Comparison of ENCODE assay signal across 7 cellular contexts in the genomic region with DNA sequence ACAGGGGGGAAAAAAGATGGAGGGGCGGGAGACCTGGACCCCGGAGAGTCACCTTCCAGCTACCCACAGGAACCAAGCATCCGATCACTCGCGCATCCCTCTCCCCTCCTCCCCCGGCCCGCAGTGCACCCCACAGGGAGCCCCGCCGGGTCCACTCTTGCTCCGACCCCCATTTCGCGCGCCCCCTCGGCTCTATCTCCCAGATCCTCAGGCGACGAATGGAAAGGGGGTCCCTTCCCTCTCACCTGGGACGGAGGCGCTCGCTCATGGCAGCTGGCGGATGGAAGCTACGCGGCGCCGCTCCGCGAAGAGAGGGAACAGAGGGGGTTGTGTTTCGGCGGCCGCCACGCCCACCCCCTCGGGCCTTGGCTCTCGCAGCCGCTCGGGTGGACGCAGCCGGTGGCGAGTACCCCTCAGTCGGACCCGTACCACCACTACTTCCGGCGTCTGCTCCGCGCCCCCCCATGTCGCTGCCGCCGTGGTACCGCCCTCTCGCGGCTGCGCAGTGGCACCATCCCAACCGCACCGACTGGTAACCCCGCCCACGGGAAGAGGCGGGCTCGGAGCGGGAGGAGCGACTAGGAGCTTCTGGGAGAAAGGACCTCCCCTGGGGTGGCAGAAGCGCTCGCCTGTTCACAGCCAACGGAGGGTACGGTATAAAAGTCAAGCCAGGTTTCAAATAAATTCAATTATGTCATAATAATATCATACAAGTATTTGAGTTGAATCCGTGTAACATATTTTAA. TPM values are rescaled to one million over a fixed set of nuclear protein-coding genes. Genes with fewer than 3 reads are reported as not detected.
A peak's percentile ranks its signal among the peaks of the same experiment; 100 is the strongest.
DNase-seq lines count a peak whose midpoint lies in the region; ATAC-seq, FAIRE-seq and TF ChIP-seq lines count a peak whose summit lies in the region.

No MANE protein-coding gene starts in this region.

- peak; percentile 91 for FAIRE-seq in GM18507 (lab: Jason Lieb, UNC)

- H3K36me3 ChIP-seq in hepatocyte (replicated peaks; ENCODE audit: insufficient read depth, low read depth): no peaks in the 10 kb centered on the region

- H3K9me2 ChIP-seq in hepatocyte (replicated peaks; ENCODE audit: insufficient read depth): no peaks in the 10 kb centered on the region

- H2AFZ ChIP-seq in hepatocyte: peak overlapping the region; percentile 67

- peak; percentile 71 for ATAC-seq in HG02973 (IDR thresholded peaks at IDR 0.05; ENCODE audit: unreplicated experiment)

- WGBS in hepatocyte (ENCODE audit: low lambda C conversion rate, missing lambda C conversion rate): under 1% methylated on average over 54 of the region's 63 CpGs

- H3K4me2 ChIP-seq in hepatocyte: peak overlapping the region; percentile 92

- DNase-seq in GM18507 (ENCODE audit: extremely low spot score, insufficient read length, low read depth): peak; percentile 97
- DNase-seq in NCI-H2029 (lab: John Stamatoyannopoulos, UW): peak; percentile 87
- peak; percentile 93 for DNase-seq in T-helper 9 cell
- DNase-seq in astrocyte of the hippocampus (ENCODE audit: low read depth, low spot score): peak; percentile 98
- DNase-seq in hepatocyte (ENCODE audit: low spot score): peak; percentile 98
- peak; percentile 82 for DNase-seq in renal cortical epithelial cell (ENCODE audit: low read depth)

- peaks cover 7% of the 10 kb centered on the region for H3K4me1 ChIP-seq in hepatocyte (ENCODE audit: insufficient read depth)

- peaks cover 4% of the 10 kb centered on the region for H4K20me1 ChIP-seq in hepatocyte (ENCODE audit: insufficient read depth, poor library complexity, severe bottlenecking)

- no peak for TF ChIP-seq CTCF in hepatocyte (IDR thresholded peaks at IDR 0.05; ENCODE audit: poor library complexity)

- H3K4me3 ChIP-seq in hepatocyte: peak overlapping the region; percentile 70

- H3K27me3 ChIP-seq in hepatocyte: no peaks in the 10 kb centered on the region

- peaks cover 73% of the 10 kb centered on the region for H3K79me2 ChIP-seq in hepatocyte

- no peaks in the 10 kb centered on the region for H3K9me3 ChIP-seq in hepatocyte (ENCODE audit: low read depth)

- peak overlapping the region; percentile 76 for H3K27ac ChIP-seq in hepatocyte

RNA-seq across cellular contexts. Expression of gene CPSF4L, which starts 29.7 kb away (rescaled TPM):
- total RNA-seq in hepatocyte (not detected in 2 replicates), renal cortical epithelial cell (not detected in 2 replicates)
- polyA plus RNA-seq in hepatocyte: 0.34 TPM in 1 of 2 replicates, not detected in the other

RNA-seq across cellular contexts. Expression of gene COG1, which starts 39.2 kb away (rescaled TPM):
- total RNA-seq in hepatocyte: 19.6 and 22.0 TPM in 2 replicates
- 24.9 and 26.8 TPM in 2 replicates for polyA plus RNA-seq in hepatocyte
- total RNA-seq in renal cortical epithelial cell: 12.0 and 25.2 TPM in 2 replicates

Comparison
In these comparisons a context has a peak if more than half of its experiments do, and no peak if none do; other contexts are left out.
1. Peak in every context shown above with its lines: DNase-seq, ATAC-seq, H3K4me3 ChIP-seq and H3K27ac ChIP-seq.